14 cellular contexts compared by ENCODE assay signal in genomic region chr2:61421611-61422010, GRCh38. TPM values are rescaled to one million over a fixed set of nuclear protein-coding genes. Genes with fewer than 3 reads are reported as not detected.
A peak's percentile ranks its signal among the peaks of the same experiment; 100 is the strongest.
DNase-seq lines count a peak whose midpoint lies in the region; ATAC-seq and TF ChIP-seq lines count a peak whose summit lies in the region.
"Had no signal": no experiment of that assay in that cellular context is flagged by ENCODE, and none has a peak within 500 bp of the region (broad histone marks: within the 10 kb centered on the region; RNA-seq: fewer than 3 reads in every experiment).

No MANE protein-coding gene starts in this region.

- no peak for ATAC-seq in activated CD8-positive, alpha-beta T cell treated with anti-CD3 and anti-CD28 coated beads, Interleukin-2, amount 10 ng/mL, durations not matched to agents 7 days and 5 days
- no peak for ATAC-seq in natural killer cell treated with Interleukin-12 subunit alpha and Interleukin-12 subunit beta and Interleukin-15 and Interleukin-18, amount 100 ng/mL, for 72 hours

- peak overlapping the region; percentile 42; the same call in 1 of the 2 replicates for H3K9ac ChIP-seq in OCI-LY1 (ENCODE audit: low read length)

- H3K27me3 ChIP-seq in OCI-LY1 (ENCODE audit: insufficient read depth, low read length), result no peaks in the 10 kb centered on the region

- H3K27ac Mint-ChIP-seq in activated T-cell treated with anti-CD3 and anti-CD28 coated beads, Interleukin-2, amount 50 U/mL, for 24 hours, result peak overlapping the region; percentile 80
- no peak overlapping the region for H3K27ac Mint-ChIP-seq in activated CD8-positive, alpha-beta T cell treated with anti-CD3 and anti-CD28 coated beads, Interleukin-2, amount 10 ng/mL, durations not matched to agents 7 days and 5 days
- H3K27ac Mint-ChIP-seq in natural killer cell treated with Interleukin-12 subunit alpha and Interleukin-12 subunit beta and Interleukin-15 and Interleukin-18, amount 100 ng/mL, for 72 hours, result peak overlapping the region; percentile 26 to 51

- H3K4me3 ChIP-seq in OCI-LY1 (ENCODE audit: low read depth, low read length, poor library complexity, severe bottlenecking), result peak overlapping the region; percentile 13
- H3K4me3 ChIP-seq: SK-N-MC had no signal

- no peak overlapping the region for H3K4me3 Mint-ChIP-seq in activated T-cell treated with anti-CD3 and anti-CD28 coated beads, Interleukin-2, amount 50 U/mL, for 24 hours
- H3K4me3 Mint-ChIP-seq in activated CD8-positive, alpha-beta T cell treated with anti-CD3 and anti-CD28 coated beads, Interleukin-2, amount 10 ng/mL, durations not matched to agents 7 days and 5 days, result no peak overlapping the region
- peak overlapping the region; percentile 3 for H3K4me3 Mint-ChIP-seq in natural killer cell treated with Interleukin-12 subunit alpha and Interleukin-12 subunit beta and Interleukin-15 and Interleukin-18, amount 100 ng/mL, for 72 hours

- H3F3A ChIP-seq in OCI-LY1 (ENCODE audit: insufficient read depth, low read length), result peaks cover 10% of the 10 kb centered on the region

- CTCF ChIA-PET in activated CD8-positive, alpha-beta T cell treated with anti-CD3 and anti-CD28 coated beads, Interleukin-2, amount 10 ng/mL, durations not matched to agents 7 days and 5 days (lab: Charles Lee), result interaction anchor here (2.7 kb wide), 1 partner anchor 12 kb away, joined by 11 read pairs; no protein-coding TSS in a partner anchor

- H3K9me3 Mint-ChIP-seq in activated T-cell treated with anti-CD3 and anti-CD28 coated beads, Interleukin-2, amount 50 U/mL, for 24 hours, result no peaks in the 10 kb centered on the region
- no peaks in the 10 kb centered on the region for H3K9me3 Mint-ChIP-seq in activated CD8-positive, alpha-beta T cell treated with anti-CD3 and anti-CD28 coated beads, Interleukin-2, amount 10 ng/mL, durations not matched to agents 7 days and 5 days (ENCODE audit: insufficient read depth)
- H3K9me3 Mint-ChIP-seq in natural killer cell treated with Interleukin-12 subunit alpha and Interleukin-12 subunit beta and Interleukin-15 and Interleukin-18, amount 100 ng/mL, for 72 hours, result no peaks in the 10 kb centered on the region

- no peaks in the 10 kb centered on the region for H3K9me2 ChIP-seq in OCI-LY1 (ENCODE audit: low read depth, low read length)

- no peaks in the 10 kb centered on the region for H3K27me3 Mint-ChIP-seq in activated T-cell treated with anti-CD3 and anti-CD28 coated beads, Interleukin-2, amount 50 U/mL, for 24 hours
- no peaks in the 10 kb centered on the region for H3K27me3 Mint-ChIP-seq in activated CD8-positive, alpha-beta T cell treated with anti-CD3 and anti-CD28 coated beads, Interleukin-2, amount 10 ng/mL, durations not matched to agents 7 days and 5 days (ENCODE audit: low read depth)
- no peaks in the 10 kb centered on the region for H3K27me3 Mint-ChIP-seq in natural killer cell treated with Interleukin-12 subunit alpha and Interleukin-12 subunit beta and Interleukin-15 and Interleukin-18, amount 100 ng/mL, for 72 hours

- H3K4me1 ChIP-seq in OCI-LY1 (ENCODE audit: insufficient read depth, low read length, severe bottlenecking), result peaks cover 86% of the 10 kb centered on the region

- peaks cover 26% of the 10 kb centered on the region; the same call in 1 of the 2 replicates for H3K36me3 ChIP-seq in OCI-LY1 (ENCODE audit: insufficient read depth, low read length)

- DNase-seq in activated T-cell treated with anti-CD3 and anti-CD28 coated beads, Interleukin-2, amount 50 U/mL, for 24 hours, result no peak
- no peak for DNase-seq in activated T-cell treated with anti-CD3 and anti-CD28 coated beads for 4 hours
- peak; percentile 38 for DNase-seq in activated CD8-positive, alpha-beta T cell treated with anti-CD3 and anti-CD28 coated beads, Interleukin-2, amount 10 ng/mL, durations not matched to agents 7 days and 5 days
- no peak for DNase-seq in natural killer cell treated with Interleukin-12 subunit alpha and Interleukin-12 subunit beta and Interleukin-15 and Interleukin-18, amount 100 ng/mL, for 72 hours (ENCODE audit: low spot score)
- no peak for DNase-seq in NCI-H69 (lab: John Stamatoyannopoulos, UW)
- no peak for DNase-seq in DMS79 (lab: John Stamatoyannopoulos, UW)
- DNase-seq in SW480 (ENCODE audit: low spot score), result no peak
- DNase-seq: activated CD4-positive, CD25-positive, alpha-beta regulatory T cell treated with anti-CD3 and anti-CD28 coated beads, Interleukin-2, amount 50 U/mL, for 72 hours; cerebellar nuclear complex; H7; NCI-H1436; NCI-H446 had no signal

- POLR2A ChIA-PET in activated CD8-positive, alpha-beta T cell treated with anti-CD3 and anti-CD28 coated beads, Interleukin-2, amount 10 ng/mL, durations not matched to agents 7 days and 5 days (lab: Charles Lee), result no interaction called here

- no peaks in the 10 kb centered on the region for H4K20me1 ChIP-seq in OCI-LY1 (ENCODE audit: insufficient read depth, low read length)

- no peak overlapping the region for H2AFZ ChIP-seq in OCI-LY1 (ENCODE audit: low read length)

- peak overlapping the region; percentile 71 for H3K4me2 ChIP-seq in OCI-LY1 (ENCODE audit: low read length)

- TF ChIP-seq CTCF in OCI-LY1 (IDR thresholded peaks at IDR 0.05; ENCODE audit: low read length), result no peak

- H3K9me3 ChIP-seq in OCI-LY1 (ENCODE audit: low read length), result no peaks in the 10 kb centered on the region

- peaks cover 73% of the 10 kb centered on the region for H3K4me1 Mint-ChIP-seq in activated T-cell treated with anti-CD3 and anti-CD28 coated beads, Interleukin-2, amount 50 U/mL, for 24 hours (ENCODE audit: low read depth)
- peaks cover 56% of the 10 kb centered on the region for H3K4me1 Mint-ChIP-seq in activated CD8-positive, alpha-beta T cell treated with anti-CD3 and anti-CD28 coated beads, Interleukin-2, amount 10 ng/mL, durations not matched to agents 7 days and 5 days (ENCODE audit: low read depth)
- peaks cover 47 to 48% of the 10 kb centered on the region in 2 donors for H3K4me1 Mint-ChIP-seq in natural killer cell treated with Interleukin-12 subunit alpha and Interleukin-12 subunit beta and Interleukin-15 and Interleukin-18, amount 100 ng/mL, for 72 hours (ENCODE audit: low read depth in 2 of 2)

- peaks cover 25% of the 10 kb centered on the region for H3K36me3 Mint-ChIP-seq in activated T-cell treated with anti-CD3 and anti-CD28 coated beads, Interleukin-2, amount 50 U/mL, for 24 hours (ENCODE audit: low read depth)
- peaks cover 3% of the 10 kb centered on the region for H3K36me3 Mint-ChIP-seq in activated CD8-positive, alpha-beta T cell treated with anti-CD3 and anti-CD28 coated beads, Interleukin-2, amount 10 ng/mL, durations not matched to agents 7 days and 5 days (ENCODE audit: low read depth)
- H3K36me3 Mint-ChIP-seq in natural killer cell treated with Interleukin-12 subunit alpha and Interleukin-12 subunit beta and Interleukin-15 and Interleukin-18, amount 100 ng/mL, for 72 hours, result no peaks in the 10 kb centered on the region

- H3K79me2 ChIP-seq in OCI-LY1 (ENCODE audit: insufficient read depth, low read length), result peaks cover 67% of the 10 kb centered on the region

- H3K27ac ChIP-seq in OCI-LY1 (ENCODE audit: low read depth, low read length, poor library complexity, severe bottlenecking), result peak overlapping the region; percentile 98
- H3K27ac ChIP-seq: SK-N-MC had no signal

RNA-seq across cellular contexts. Expression of gene USP34, which starts 49.3 kb away (rescaled TPM):
- 10 to 100 TPM; 80.4 to 84.7 TPM for total RNA-seq in activated CD8-positive, alpha-beta T cell treated with anti-CD3 and anti-CD28 coated beads, Interleukin-2, amount 10 ng/mL, durations not matched to agents 7 days and 5 days
- 100 to 1,000 TPM in 1 of 2 donors, 10 to 100 TPM in 1; 92.3 to 125 TPM for total RNA-seq in natural killer cell treated with Interleukin-12 subunit alpha and Interleukin-12 subunit beta and Interleukin-15 and Interleukin-18, amount 100 ng/mL, for 72 hours
